ENCODE assay signal across 8 cellular contexts in genomic region chr1:96721382-96722160, GRCh38. TPM values are rescaled to one million over a fixed set of nuclear protein-coding genes. Genes with fewer than 3 reads are reported as not detected.
DNase-seq lines count a peak whose midpoint lies in the region; ATAC-seq and TF ChIP-seq lines count a peak whose summit lies in the region.

TSS of gene PTBP2 (plus strand) at chr1:96721784. CDS start at chr1:96721865, 81 bp downstream.

- no peaks in the 10 kb centered on the region for H3K27me3 ChIP-seq in endodermal cell (ENCODE audit: control insufficient read depth, insufficient read depth, low read length, poor library complexity, severe bottlenecking)

- peak within 1 kb of the TSS; percentile 96 for H3K9ac ChIP-seq in endodermal cell (ENCODE audit: extremely low read depth, low read length, poor library complexity, severe bottlenecking)

- no peaks in the 10 kb centered on the region for H3K27me3 Mint-ChIP-seq in endodermal cell (ENCODE audit: insufficient read depth)

- H3K9me3 Mint-ChIP-seq in endodermal cell, result peaks cover 4% of the 10 kb centered on the region

- TF ChIP-seq CTCF in endodermal cell (conservative IDR thresholded peaks at IDR 0.05), result no peak

- H3K27ac ChIP-seq in endodermal cell (ENCODE audit: low read depth, low read length) (peak within 1 kb of the TSS; percentile 92), mesodermal cell (ENCODE audit: low read depth, low read length, severe bottlenecking) (peak within 1 kb of the TSS; percentile 95)

- H3K36me3 Mint-ChIP-seq in endodermal cell (ENCODE audit: low read depth), result peaks cover 30% of the 10 kb centered on the region

- H3K4me3 ChIP-seq in endodermal cell (ENCODE audit: low read length), result peak within 1 kb of the TSS; percentile 92
- peak within 1 kb of the TSS; percentile 96 for H3K4me3 ChIP-seq in mesodermal cell (ENCODE audit: extremely low read depth, insufficient read depth, low read length, poor library complexity, severe bottlenecking)

- 0 to 20% methylated on average over 2 to 74 of the region's 77 CpGs for WGBS in endodermal cell (ENCODE audit: insufficient coverage in 1 of 2, insufficient read length in 1 of 2), 2 experiments
- WGBS in mesodermal cell (ENCODE audit: insufficient coverage in 2 of 2), 2 experiments, result 1% methylated on average over 34 to 36 of the region's 77 CpGs

- ATAC-seq in GM19468 (IDR thresholded peaks at IDR 0.05; ENCODE audit: extremely low read depth, unreplicated experiment), result peak; percentile 95

- H3K4me1 Mint-ChIP-seq in endodermal cell, result peaks cover 16% of the 10 kb centered on the region

- DNase-seq in COR-L47 (lab: John Stamatoyannopoulos, UW) (peak; percentile 83), HPDE6-E6E7 (ENCODE audit: extremely low spot score) (peak; percentile 74), NOMO-1 treated with DMSO at 0.1 percent for 48 hours (lab: John Stamatoyannopoulos, UW; ENCODE audit: unreplicated experiment) (peak; percentile 66), endodermal cell (peak; percentile 93)
- DNase-seq in activated CD8-positive, alpha-beta memory T cell treated with anti-CD3 and anti-CD28 coated beads, Interleukin-2, amount 50 U/mL, for 1 hour (ENCODE audit: extremely low read depth), result peak; percentile 32
- peak; percentile 52 to 66 for DNase-seq in stimulated activated CD8-positive, alpha-beta memory T cell treated with anti-CD3 and anti-CD28 coated beads, Interleukin-15, amount 100 ng/mL, for 4 hours (ENCODE audit: low read depth in 2 of 2)

- peaks cover 30% of the 10 kb centered on the region for H3K36me3 ChIP-seq in endodermal cell (ENCODE audit: control insufficient read depth, insufficient read depth, low read length)
- H3K36me3 ChIP-seq in mesodermal cell (ENCODE audit: control insufficient read depth, insufficient read depth, low read length), result peaks cover 27% of the 10 kb centered on the region

- H3K4me3 Mint-ChIP-seq in endodermal cell, result peak within 1 kb of the TSS; percentile 90

- H3K27ac Mint-ChIP-seq in endodermal cell, result peak within 1 kb of the TSS; percentile 97

- no peaks in the 10 kb centered on the region for H3K4me1 ChIP-seq in endodermal cell (ENCODE audit: control insufficient read depth, insufficient read depth, low read length)
- H3K4me1 ChIP-seq in mesodermal cell (ENCODE audit: control insufficient read depth, insufficient read depth, low read length, poor library complexity, severe bottlenecking), result no peaks in the 10 kb centered on the region

- H3K9me3 ChIP-seq in endodermal cell (ENCODE audit: control insufficient read depth, low read length), result peaks cover 11% of the 10 kb centered on the region
- H3K9me3 ChIP-seq in mesodermal cell (ENCODE audit: control insufficient read depth, low read length), result peaks cover 5% of the 10 kb centered on the region

RNA-seq across cellular contexts. Expression of gene PTBP2, which starts in this region (rescaled TPM):
- 10 to 100 TPM; 47.7 to 52.0 TPM for total RNA-seq in endodermal cell
- 56.8 TPM for polyA plus RNA-seq in endodermal cell (2013, experiment 1 of 2)
- polyA plus RNA-seq in endodermal cell (2013, experiment 2 of 2), result 46.0 TPM
- 21.3 TPM for polyA plus RNA-seq in mesodermal cell (2013, experiment 1 of 2)
- 23.2 TPM for polyA plus RNA-seq in mesodermal cell (2013, experiment 2 of 2)

Comparison
In these comparisons a context has a peak if more than half of its experiments do, and no peak if none do; other contexts are left out.
1. Peak in every context shown above with its lines: DNase-seq, ATAC-seq, H3K4me3 ChIP-seq and H3K27ac ChIP-seq.
2. DNase-seq: peak in every context shown above with its lines; median percentile 93 in endodermal cell; 83 in COR-L47; 74 in HPDE6-E6E7; 66 in NOMO-1 treated with DMSO at 0.1 percent for 48 hours; 59 in stimulated activated CD8-positive, alpha-beta memory T cell treated with anti-CD3 and anti-CD28 coated beads, Interleukin-15, amount 100 ng/mL, for 4 hours; 32 in activated CD8-positive, alpha-beta memory T cell treated with anti-CD3 and anti-CD28 coated beads, Interleukin-2, amount 50 U/mL, for 1 hour.